In genomic region chr9:83392228-83392627, GRCh38 we compare ENCODE assay signal across 32 cellular contexts.
"Had no signal": no experiment of that assay in that cellular context is flagged by ENCODE, and none has a peak within 500 bp of the region (broad histone marks: within the 10 kb centered on the region; RNA-seq: fewer than 3 reads in every experiment).

No MANE protein-coding gene starts in this region.

- H3K9me3 ChIP-seq: MG63, SJCRH30 had no signal

- H3K27me3 ChIP-seq: MG63, SJCRH30 had no signal

- H3K4me3 ChIP-seq: K562, MG63, SJCRH30, SK-N-MC had no signal

- FAIRE-seq: K562, RCC 7860 had no signal

- H3K27ac ChIP-seq: RWPE1, SJCRH30, SK-N-MC had no signal

- DNase-seq: Kasumi-1, KG1, MG63, NCI-H1048, NCI-H1105 treated with DMSO at 0.1 percent for 48 hours, NCI-H1417, NCI-H1436, NCI-H146, NCI-H1694, NCI-H187, NCI-H1930, NCI-H2029 treated with DMSO at 0.1 percent for 48 hours, NCI-H2081 treated with DMSO at 0.1 percent for 48 hours, NCI-H2171 treated with DMSO at 0.1 percent for 48 hours, NCI-H2227 treated with DMSO at 0.1 percent for 48 hours, NCI-H345, NCI-H446, NCI-H510A treated with DMSO at 0.1 percent for 48 hours, NCI-H524 treated with DMSO at 0.1 percent for 48 hours, NCI-H526 treated with DMSO at 0.1 percent for 48 hours, NCI-H774, OCI-M1, PC-3, SHP77, SIG-M5 had no signal

- ATAC-seq: K562, PC-3, Right ventricle myocardium inferior, SK-N-SH treated with all-trans-retinoic acid at 6 μM for 48 hours had no signal

- H3K36me3 ChIP-seq: MG63, SJCRH30 had no signal
